ENCODE assay signal across 1 cellular context in the genomic region with DNA sequence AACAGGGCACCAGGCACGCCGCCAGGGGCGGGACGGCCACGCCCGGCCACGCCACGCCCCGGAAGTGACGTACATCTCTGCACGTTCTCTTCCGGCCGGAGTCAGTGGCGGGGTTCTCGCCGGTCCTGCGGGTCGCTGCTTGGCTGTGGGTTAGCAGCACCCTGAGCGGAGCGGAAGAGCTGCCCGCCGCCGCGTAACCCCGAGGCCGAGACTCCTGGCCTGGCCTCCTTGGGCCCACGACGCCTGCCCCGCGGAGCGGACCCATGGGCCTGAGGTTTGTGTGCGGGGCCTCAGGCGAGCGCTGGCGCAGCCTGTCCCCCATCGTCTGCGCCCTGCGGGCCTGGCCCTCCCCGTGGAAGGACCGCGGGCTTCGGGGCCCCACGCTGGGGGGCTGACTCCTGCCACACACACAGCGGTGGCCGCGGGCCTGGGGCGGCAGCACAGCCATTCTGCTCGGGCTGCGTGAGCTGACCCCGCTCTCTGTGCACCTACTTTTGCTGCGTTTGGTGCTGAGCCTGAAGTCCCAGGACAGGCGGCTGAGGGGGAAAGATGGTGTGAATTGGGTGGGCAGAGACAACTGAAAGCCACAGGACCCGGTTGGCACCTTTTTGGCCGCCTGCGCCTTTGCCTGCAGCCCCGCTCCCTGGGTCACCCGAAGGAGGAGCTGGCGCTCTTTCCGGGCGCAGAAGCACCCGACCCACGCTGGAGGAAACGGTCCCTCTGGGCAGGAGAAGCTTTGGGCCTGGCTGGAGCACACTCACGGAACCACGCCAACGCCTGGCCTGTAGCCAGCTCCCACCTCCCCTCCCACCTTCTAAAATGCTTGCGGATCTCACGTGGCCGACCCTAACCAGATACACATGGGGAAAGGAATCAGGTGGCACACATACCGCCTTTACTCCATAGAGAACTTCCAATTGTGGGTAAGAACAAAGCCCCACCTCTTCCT.
TF ChIP-seq lines count a peak whose summit lies in the region.

No MANE protein-coding gene starts in this region.

TF ChIP-seq in HepG2, 621 proteins besides CTCF, POLR2A, EP300 and RAD21 (continued from another document and continues in another):
- TF ChIP-seq ELK4 (CRISPR knock-in tag; IDR thresholded peaks at IDR 0.05; ENCODE audit: borderline replicate concordance), result no peak; the same call in 1 of the 2 replicates
- 0 out of 2 replicates have a peak, but pooled peaks have one; percentile 38 for TF ChIP-seq REPIN1 (CRISPR knock-in tag; IDR thresholded peaks at IDR 0.05; ENCODE audit: borderline replicate concordance, low read depth)
- TF ChIP-seq KDM5B (CRISPR knock-in tag; IDR thresholded peaks at IDR 0.05; ENCODE audit: borderline replicate concordance), result peak; percentile 65; the same call in 1 of the 2 replicates
- TF ChIP-seq MED1 (CRISPR knock-in tag; IDR thresholded peaks at IDR 0.05), result peak; percentile 46; the same call in 1 of the 2 replicates
- 0 out of 2 replicates have a peak, but pooled peaks have one; percentile 66 for TF ChIP-seq ZNF543 (CRISPR knock-in tag; IDR thresholded peaks at IDR 0.05)
- TF ChIP-seq, protein P1, sequence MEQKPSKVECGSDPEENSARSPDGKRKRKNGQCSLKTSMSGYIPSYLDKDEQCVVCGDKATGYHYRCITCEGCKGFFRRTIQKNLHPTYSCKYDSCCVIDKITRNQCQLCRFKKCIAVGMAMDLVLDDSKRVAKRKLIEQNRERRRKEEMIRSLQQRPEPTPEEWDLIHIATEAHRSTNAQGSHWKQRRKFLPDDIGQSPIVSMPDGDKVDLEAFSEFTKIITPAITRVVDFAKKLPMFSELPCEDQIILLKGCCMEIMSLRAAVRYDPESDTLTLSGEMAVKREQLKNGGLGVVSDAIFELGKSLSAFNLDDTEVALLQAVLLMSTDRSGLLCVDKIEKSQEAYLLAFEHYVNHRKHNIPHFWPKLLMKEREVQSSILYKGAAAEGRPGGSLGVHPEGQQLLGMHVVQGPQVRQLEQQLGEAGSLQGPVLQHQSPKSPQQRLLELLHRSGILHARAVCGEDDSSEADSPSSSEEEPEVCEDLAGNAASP (CRISPR knock-in tag; IDR thresholded peaks at IDR 0.05; ENCODE audit: borderline replicate concordance), result 0 out of 2 replicates have a peak, but pooled peaks have one; percentile 46
- TF ChIP-seq ETV6 (CRISPR knock-in tag; conservative IDR thresholded peaks at IDR 0.05), result no peak
- TF ChIP-seq ZNF460 (CRISPR knock-in tag; IDR thresholded peaks at IDR 0.05; ENCODE audit: borderline replicate concordance), result no peak
- TF ChIP-seq, protein P2, sequence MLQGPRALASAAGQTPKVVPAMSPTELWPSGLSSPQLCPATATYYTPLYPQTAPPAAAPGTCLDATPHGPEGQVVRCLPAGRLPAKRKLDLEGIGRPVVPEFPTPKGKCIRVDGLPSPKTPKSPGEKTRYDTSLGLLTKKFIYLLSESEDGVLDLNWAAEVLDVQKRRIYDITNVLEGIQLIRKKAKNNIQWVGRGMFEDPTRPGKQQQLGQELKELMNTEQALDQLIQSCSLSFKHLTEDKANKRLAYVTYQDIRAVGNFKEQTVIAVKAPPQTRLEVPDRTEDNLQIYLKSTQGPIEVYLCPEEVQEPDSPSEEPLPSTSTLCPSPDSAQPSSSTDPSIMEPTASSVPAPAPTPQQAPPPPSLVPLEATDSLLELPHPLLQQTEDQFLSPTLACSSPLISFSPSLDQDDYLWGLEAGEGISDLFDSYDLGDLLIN (CRISPR knock-in tag; IDR thresholded peaks at IDR 0.05; ENCODE audit: borderline replicate concordance), result no peak
- no peak for TF ChIP-seq ZNF343 (CRISPR knock-in tag; IDR thresholded peaks at IDR 0.05)
- no peak for TF ChIP-seq SUZ12 (IDR thresholded peaks at IDR 0.05; ENCODE audit: low read depth, low read length)
- no peak for TF ChIP-seq PCBP1 (IDR thresholded peaks at IDR 0.05; ENCODE audit: borderline replicate concordance, low read depth, low read length)
- TF ChIP-seq KLF13 (CRISPR knock-in tag; IDR thresholded peaks at IDR 0.05), result no peak
- peak; percentile 49; the same call in 1 of the 2 replicates for TF ChIP-seq ZNF547 (CRISPR knock-in tag; IDR thresholded peaks at IDR 0.05)
- no peak for TF ChIP-seq ARID5B (CRISPR knock-in tag; IDR thresholded peaks at IDR 0.05)
- TF ChIP-seq ZNF251 (CRISPR knock-in tag; IDR thresholded peaks at IDR 0.05), result no peak
- no peak for TF ChIP-seq ZNF597 (CRISPR knock-in tag; IDR thresholded peaks at IDR 0.05)
- no peak for TF ChIP-seq KLF11 (CRISPR knock-in tag; IDR thresholded peaks at IDR 0.05)
- TF ChIP-seq ZFP36L2 (CRISPR knock-in tag; IDR thresholded peaks at IDR 0.05), result no peak
- TF ChIP-seq MAFF (IDR thresholded peaks at IDR 0.05; ENCODE audit: low read depth, low read length), result no peak
- TF ChIP-seq SRSF4 (IDR thresholded peaks at IDR 0.05; ENCODE audit: low read depth, low read length, poor library complexity, severe bottlenecking), result no peak
- no peak for TF ChIP-seq FOSL1 (CRISPR knock-in tag; IDR thresholded peaks at IDR 0.05; ENCODE audit: borderline replicate concordance)
- TF ChIP-seq, protein P3, sequence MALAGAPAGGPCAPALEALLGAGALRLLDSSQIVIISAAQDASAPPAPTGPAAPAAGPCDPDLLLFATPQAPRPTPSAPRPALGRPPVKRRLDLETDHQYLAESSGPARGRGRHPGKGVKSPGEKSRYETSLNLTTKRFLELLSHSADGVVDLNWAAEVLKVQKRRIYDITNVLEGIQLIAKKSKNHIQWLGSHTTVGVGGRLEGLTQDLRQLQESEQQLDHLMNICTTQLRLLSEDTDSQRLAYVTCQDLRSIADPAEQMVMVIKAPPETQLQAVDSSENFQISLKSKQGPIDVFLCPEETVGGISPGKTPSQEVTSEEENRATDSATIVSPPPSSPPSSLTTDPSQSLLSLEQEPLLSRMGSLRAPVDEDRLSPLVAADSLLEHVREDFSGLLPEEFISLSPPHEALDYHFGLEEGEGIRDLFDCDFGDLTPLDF (CRISPR knock-in tag; IDR thresholded peaks at IDR 0.05), result no peak; the same call in 1 of the 2 replicates
- peak; percentile 93 for TF ChIP-seq ZFY (CRISPR knock-in tag; IDR thresholded peaks at IDR 0.05)
- no peak for TF ChIP-seq SNAI1 (CRISPR knock-in tag; IDR thresholded peaks at IDR 0.05; ENCODE audit: borderline replicate concordance)
- TF ChIP-seq TCF12 (IDR thresholded peaks at IDR 0.05), result no peak
- TF ChIP-seq TCF12 (CRISPR knock-in tag; IDR thresholded peaks at IDR 0.05), result no peak
- no peak for TF ChIP-seq ZSCAN30 (CRISPR knock-in tag; IDR thresholded peaks at IDR 0.05)
- no peak for TF ChIP-seq MIXL1 (CRISPR knock-in tag; IDR thresholded peaks at IDR 0.05)
- no peak for TF ChIP-seq ZNF205 (CRISPR knock-in tag; IDR thresholded peaks at IDR 0.05)
- TF ChIP-seq ATF5 (CRISPR knock-in tag; IDR thresholded peaks at IDR 0.05; ENCODE audit: low read depth), result no peak
- TF ChIP-seq ZNF747 (CRISPR knock-in tag; IDR thresholded peaks at IDR 0.05; ENCODE audit: borderline replicate concordance), result peak; percentile 87
- TF ChIP-seq TCF7 (IDR thresholded peaks at IDR 0.05; ENCODE audit: low read depth), result no peak
- TF ChIP-seq, protein P4, sequence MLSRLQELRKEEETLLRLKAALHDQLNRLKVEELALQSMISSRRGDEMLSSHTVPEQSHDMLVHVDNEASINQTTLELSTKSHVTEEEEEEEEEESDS (CRISPR knock-in tag; IDR thresholded peaks at IDR 0.05; ENCODE audit: borderline replicate concordance), result no peak
- no peak for TF ChIP-seq ZBTB38 (CRISPR knock-in tag; IDR thresholded peaks at IDR 0.05)
- no peak for TF ChIP-seq GRHL1 (CRISPR knock-in tag; conservative IDR thresholded peaks at IDR 0.05)
- TF ChIP-seq, protein P5, sequence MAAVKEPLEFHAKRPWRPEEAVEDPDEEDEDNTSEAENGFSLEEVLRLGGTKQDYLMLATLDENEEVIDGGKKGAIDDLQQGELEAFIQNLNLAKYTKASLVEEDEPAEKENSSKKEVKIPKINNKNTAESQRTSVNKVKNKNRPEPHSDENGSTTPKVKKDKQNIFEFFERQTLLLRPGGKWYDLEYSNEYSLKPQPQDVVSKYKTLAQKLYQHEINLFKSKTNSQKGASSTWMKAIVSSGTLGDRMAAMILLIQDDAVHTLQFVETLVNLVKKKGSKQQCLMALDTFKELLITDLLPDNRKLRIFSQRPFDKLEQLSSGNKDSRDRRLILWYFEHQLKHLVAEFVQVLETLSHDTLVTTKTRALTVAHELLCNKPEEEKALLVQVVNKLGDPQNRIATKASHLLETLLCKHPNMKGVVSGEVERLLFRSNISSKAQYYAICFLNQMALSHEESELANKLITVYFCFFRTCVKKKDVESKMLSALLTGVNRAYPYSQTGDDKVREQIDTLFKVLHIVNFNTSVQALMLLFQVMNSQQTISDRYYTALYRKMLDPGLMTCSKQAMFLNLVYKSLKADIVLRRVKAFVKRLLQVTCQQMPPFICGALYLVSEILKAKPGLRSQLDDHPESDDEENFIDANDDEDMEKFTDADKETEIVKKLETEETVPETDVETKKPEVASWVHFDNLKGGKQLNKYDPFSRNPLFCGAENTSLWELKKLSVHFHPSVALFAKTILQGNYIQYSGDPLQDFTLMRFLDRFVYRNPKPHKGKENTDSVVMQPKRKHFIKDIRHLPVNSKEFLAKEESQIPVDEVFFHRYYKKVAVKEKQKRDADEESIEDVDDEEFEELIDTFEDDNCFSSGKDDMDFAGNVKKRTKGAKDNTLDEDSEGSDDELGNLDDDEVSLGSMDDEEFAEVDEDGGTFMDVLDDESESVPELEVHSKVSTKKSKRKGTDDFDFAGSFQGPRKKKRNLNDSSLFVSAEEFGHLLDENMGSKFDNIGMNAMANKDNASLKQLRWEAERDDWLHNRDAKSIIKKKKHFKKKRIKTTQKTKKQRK (IDR thresholded peaks at IDR 0.05; ENCODE audit: low read length), result no peak
- no peak for TF ChIP-seq ZNF556 (CRISPR knock-in tag; IDR thresholded peaks at IDR 0.05; ENCODE audit: borderline replicate concordance)
- peak; percentile 88 for TF ChIP-seq MXD1 (CRISPR knock-in tag; IDR thresholded peaks at IDR 0.05)
- no peak for TF ChIP-seq ZNF101 (CRISPR knock-in tag; IDR thresholded peaks at IDR 0.05; ENCODE audit: borderline replicate concordance, low read depth)
- TF ChIP-seq BHLHE40 (IDR thresholded peaks at IDR 0.05; ENCODE audit: low read length), result peak; percentile 76
